In genomic region chr2:98736464-98736889, GRCh38 we compare ENCODE assay signal across 15 cellular contexts. TPM values are rescaled to one million over a fixed set of nuclear protein-coding genes. Genes with fewer than 3 reads are reported as not detected.
DNase-seq lines count a peak whose midpoint lies in the region; ATAC-seq and TF ChIP-seq lines count a peak whose summit lies in the region.
"Had no signal": no experiment of that assay in that cellular context is flagged by ENCODE, and none has a peak within 500 bp of the region (broad histone marks: within the 10 kb centered on the region; RNA-seq: fewer than 3 reads in every experiment).

No MANE protein-coding gene starts in this region.

- peak; percentile 81 for DNase-seq in activated CD4-positive, alpha-beta T cell treated with anti-CD3 and anti-CD28 coated beads, Interleukin-2, amount 10 ng/mL, durations not matched to agents 24 days and 14 days
- DNase-seq in activated CD4-positive, alpha-beta T cell treated with anti-CD3 and anti-CD28 coated beads, Interleukin-2, amount 50 U/mL, for 1 hour = no peak
- peak; percentile 38 to 49 for DNase-seq in activated T-cell treated with anti-CD3 and anti-CD28 coated beads, Interleukin-2, amount 50 U/mL, for 72 hours
- peak; percentile 26 to 54 for DNase-seq in foreskin keratinocyte
- DNase-seq in activated effector memory CD4-positive, alpha-beta T cell treated with Interleukin-2 at 50 U/mL for 16 hours = no peak
- no peak for DNase-seq in coronary artery (ENCODE audit: low spot score)
- DNase-seq: Calu3; effector CD8-positive, alpha-beta T cell; mucosa of descending colon; spleen; testis had no signal

- H3K4me3 ChIP-seq in KMS-11 (IDR thresholded peaks at IDR 0.05; ENCODE audit: insufficient read depth, low read depth, low read length) = no peak overlapping the region
- H3K4me3 ChIP-seq in coronary artery = no peak overlapping the region
- H3K4me3 ChIP-seq: mucosa of descending colon, SJSA1, spleen, testis had no signal

- H3K4me1 Mint-ChIP-seq in activated CD4-positive, alpha-beta T cell treated with anti-CD3 and anti-CD28 coated beads, Interleukin-2, amount 10 ng/mL, durations not matched to agents 24 days and 14 days = peaks cover 58% of the 10 kb centered on the region
- H3K4me1 Mint-ChIP-seq in activated T-cell treated with anti-CD3 and anti-CD28 coated beads, Interleukin-2, amount 50 U/mL, for 72 hours (ENCODE audit: low read depth) = peaks cover 73% of the 10 kb centered on the region

- H3K4me3 Mint-ChIP-seq in activated CD4-positive, alpha-beta T cell treated with anti-CD3 and anti-CD28 coated beads, Interleukin-2, amount 10 ng/mL, durations not matched to agents 24 days and 14 days = peak overlapping the region; percentile 69
- H3K4me3 Mint-ChIP-seq in activated T-cell treated with anti-CD3 and anti-CD28 coated beads, Interleukin-2, amount 50 U/mL, for 72 hours = peak overlapping the region; percentile 59 to 83

- peak; percentile 84 to 90 for ATAC-seq in activated T-cell treated with anti-CD3 and anti-CD28 coated beads, Interleukin-2, amount 50 U/mL, for 72 hours (replicated peaks in 1 of 2)
- peak; percentile 48 for ATAC-seq in foreskin keratinocyte
- no peak for ATAC-seq in GM19351 (IDR thresholded peaks at IDR 0.05; ENCODE audit: unreplicated experiment)
- ATAC-seq: mucosa of descending colon had no signal

- H3K36me3 Mint-ChIP-seq in activated CD4-positive, alpha-beta T cell treated with anti-CD3 and anti-CD28 coated beads, Interleukin-2, amount 10 ng/mL, durations not matched to agents 24 days and 14 days (ENCODE audit: low read depth) = peaks cover 7% of the 10 kb centered on the region
- peaks cover 9 to 14% of the 10 kb centered on the region in 2 donors for H3K36me3 Mint-ChIP-seq in activated T-cell treated with anti-CD3 and anti-CD28 coated beads, Interleukin-2, amount 50 U/mL, for 72 hours (ENCODE audit: insufficient read depth in 2 of 2)

- TF ChIP-seq CTCF in KMS-11 (conservative IDR thresholded peaks at IDR 0.05; ENCODE audit: low read depth, low read length) (no peak), foreskin keratinocyte (conservative IDR thresholded peaks at IDR 0.05) (no peak), coronary artery (IDR thresholded peaks at IDR 0.05) (no peak)

- H3K4me2 ChIP-seq in KMS-11 = peak overlapping the region; percentile 22; the same call in 1 of the 2 replicates

- H3K79me2 ChIP-seq in KMS-11 (ENCODE audit: insufficient read depth, low read depth) = no peaks in the 10 kb centered on the region

- no peak overlapping the region for H3K9ac ChIP-seq in KMS-11

- H2AFZ ChIP-seq in KMS-11 (ENCODE audit: low read depth) = no peak overlapping the region

- no peaks in the 10 kb centered on the region for H4K20me1 ChIP-seq in KMS-11 (ENCODE audit: insufficient read depth)

- H3K36me3 ChIP-seq in KMS-11 (ENCODE audit: insufficient read depth) = no peaks in the 10 kb centered on the region
- H3K36me3 ChIP-seq: SJSA1, spleen had no signal

- no peaks in the 10 kb centered on the region for H3K27me3 ChIP-seq in KMS-11 (ENCODE audit: insufficient read depth, low read depth)
- peaks cover 25% of the 10 kb centered on the region for H3K27me3 ChIP-seq in foreskin keratinocyte
- H3K27me3 ChIP-seq: spleen, testis had no signal

- no peaks in the 10 kb centered on the region for H3K27me3 Mint-ChIP-seq in activated CD4-positive, alpha-beta T cell treated with anti-CD3 and anti-CD28 coated beads, Interleukin-2, amount 10 ng/mL, durations not matched to agents 24 days and 14 days
- no peaks in the 10 kb centered on the region for H3K27me3 Mint-ChIP-seq in activated T-cell treated with anti-CD3 and anti-CD28 coated beads, Interleukin-2, amount 50 U/mL, for 72 hours (ENCODE audit: low read depth)

- peaks cover 38% of the 10 kb centered on the region for H3K4me1 ChIP-seq in KMS-11 (ENCODE audit: low read depth, poor library complexity, severe bottlenecking)
- H3K4me1 ChIP-seq in foreskin keratinocyte = peaks cover 4% of the 10 kb centered on the region

- H3K27ac ChIP-seq in KMS-11 (0 out of 2 replicates have a peak overlapping the region, but pooled peaks have one; percentile 0), foreskin keratinocyte (no peak overlapping the region), coronary artery (no peak overlapping the region)
- H3K27ac ChIP-seq: SJSA1, testis had no signal

- intact Hi-C loops in activated CD4-positive, alpha-beta T cell treated with anti-CD3 and anti-CD28 coated beads, Interleukin-2, amount 10 ng/mL, durations not matched to agents 24 days and 14 days (cut with micrococcal nuclease) = loop anchor here (1.0 to 10.0 kb wide), 4 partner anchors 25 to 272 kb away; no protein-coding TSS in a partner anchor

- H3K27ac Mint-ChIP-seq in activated CD4-positive, alpha-beta T cell treated with anti-CD3 and anti-CD28 coated beads, Interleukin-2, amount 10 ng/mL, durations not matched to agents 24 days and 14 days = peak overlapping the region; percentile 80
- peak overlapping the region; percentile 47 for H3K27ac Mint-ChIP-seq in activated T-cell treated with anti-CD3 and anti-CD28 coated beads, Interleukin-2, amount 50 U/mL, for 72 hours

- H3K9me3 Mint-ChIP-seq in activated CD4-positive, alpha-beta T cell treated with anti-CD3 and anti-CD28 coated beads, Interleukin-2, amount 10 ng/mL, durations not matched to agents 24 days and 14 days = peaks cover 4% of the 10 kb centered on the region
- H3K9me3 Mint-ChIP-seq in activated T-cell treated with anti-CD3 and anti-CD28 coated beads, Interleukin-2, amount 50 U/mL, for 72 hours = peaks cover 0 to 6% of the 10 kb centered on the region in 2 donors

RNA-seq across cellular contexts. Expression of gene MGAT4A, which starts 5.5 kb away (rescaled TPM):
- 48.8 and 49.2 TPM in 2 replicates for total RNA-seq in activated CD4-positive, alpha-beta T cell treated with anti-CD3 and anti-CD28 coated beads, Interleukin-2, amount 10 ng/mL, durations not matched to agents 24 days and 14 days
- total RNA-seq in activated T-cell treated with anti-CD3 and anti-CD28 coated beads, Interleukin-2, amount 50 U/mL, for 72 hours = 100 to 1,000 TPM; 108 to 109 TPM
- 0.31 and 0.63 TPM in 2 replicates for total RNA-seq in foreskin keratinocyte
- polyA plus RNA-seq in foreskin keratinocyte = 0.17 and 0.26 TPM in 2 replicates
- total RNA-seq: M059J, SJSA1 had no signal

Comparison
In these comparisons a context has a peak if more than half of its experiments do, and no peak if none do; other contexts are left out.
1. DNase-seq: peak in activated CD4-positive, alpha-beta T cell treated with anti-CD3 and anti-CD28 coated beads, Interleukin-2, amount 10 ng/mL, durations not matched to agents 24 days and 14 days (single experiment), activated T-cell treated with anti-CD3 and anti-CD28 coated beads, Interleukin-2, amount 50 U/mL, for 72 hours (2 of 2) and foreskin keratinocyte (2 of 2); none in activated CD4-positive, alpha-beta T cell treated with anti-CD3 and anti-CD28 coated beads, Interleukin-2, amount 50 U/mL, for 1 hour (single experiment), activated effector memory CD4-positive, alpha-beta T cell treated with Interleukin-2 at 50 U/mL for 16 hours (single experiment) and coronary artery (single experiment).
2. RNA of gene MGAT4A, which starts 5.5 kb away (total RNA-seq): 108 to 109 TPM in activated T-cell treated with anti-CD3 and anti-CD28 coated beads, Interleukin-2, amount 50 U/mL, for 72 hours and 48.8 to 49.2 TPM in activated CD4-positive, alpha-beta T cell treated with anti-CD3 and anti-CD28 coated beads, Interleukin-2, amount 10 ng/mL, durations not matched to agents 24 days and 14 days; 0.31 to 0.63 TPM in foreskin keratinocyte; every median in the first group is over 10 times any median in the second.